ENCODE assay signal across 8 cellular contexts in the genomic region with DNA sequence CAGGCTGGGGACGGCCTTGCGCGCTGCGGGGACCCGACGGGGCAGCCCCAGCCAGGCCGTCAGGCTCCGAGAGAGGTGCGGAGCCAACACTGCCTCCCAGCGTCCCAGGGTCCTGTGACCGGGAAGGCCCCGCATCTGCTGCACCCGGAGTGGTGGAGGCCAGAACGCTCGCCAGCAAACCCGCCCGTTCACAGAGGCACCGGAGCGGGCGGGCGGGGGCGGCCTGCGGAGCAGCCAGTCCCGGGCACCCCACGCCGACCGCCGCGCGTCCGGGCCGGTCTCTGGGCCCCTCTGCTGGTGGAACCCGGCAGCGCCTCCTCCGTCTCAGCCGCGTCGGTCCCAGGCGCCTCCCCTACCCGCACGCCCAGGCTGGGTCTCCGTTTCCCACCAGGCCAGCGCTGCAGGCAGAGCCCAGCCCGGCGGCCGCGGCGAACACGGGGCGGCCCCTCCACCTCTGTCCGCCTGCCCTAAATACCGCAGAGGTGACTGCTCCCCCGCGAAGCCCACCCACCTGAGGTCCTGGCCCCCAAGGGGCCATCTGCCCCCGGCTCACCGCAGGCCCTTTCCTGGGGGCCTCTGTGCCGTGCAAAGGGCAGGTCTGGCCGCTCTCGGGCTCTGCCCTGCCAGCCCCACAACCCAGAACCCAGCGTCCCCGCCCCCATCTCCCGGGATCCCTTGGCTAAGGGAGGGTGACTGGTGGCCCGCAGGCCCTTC. TPM values are rescaled to one million over a fixed set of nuclear protein-coding genes. Genes with fewer than 3 reads are reported as not detected.
DNase-seq lines count a peak whose midpoint lies in the region; ATAC-seq and TF ChIP-seq lines count a peak whose summit lies in the region.

No MANE protein-coding gene starts in this region.

- peak; percentile 92 for ATAC-seq in left lung
- ATAC-seq in HG03045 (IDR thresholded peaks at IDR 0.05; ENCODE audit: unreplicated experiment) = no peak

- intact Hi-C loops in colonic mucosa (cut with DNase I) (loop anchor here (2.0 to 5.0 kb wide), 2 partner anchors 105 to 120 kb away; a partner anchor contains a TSS), left lung (cut with DNase I) (loop anchor here in 1 of 2 donors (10.0 kb wide), 1 partner anchor 102 kb away; a partner anchor contains a TSS)

- peak overlapping the region; percentile 34 for H3K4me3 ChIP-seq in colonic mucosa
- H3K4me3 ChIP-seq in left lung = peak overlapping the region; percentile 15 to 30

- no peaks in the 10 kb centered on the region for H3K36me3 ChIP-seq in colonic mucosa
- H3K36me3 ChIP-seq in left lung = no peaks in the 10 kb centered on the region

- H3K9me3 ChIP-seq in colonic mucosa = no peaks in the 10 kb centered on the region
- H3K9me3 ChIP-seq in left lung = no peaks in the 10 kb centered on the region

- H3K27me3 ChIP-seq in colonic mucosa = no peaks in the 10 kb centered on the region
- peaks cover 0 to 37% of the 10 kb centered on the region in 2 donors for H3K27me3 ChIP-seq in left lung

- TF ChIP-seq CTCF in LNCAP (IDR thresholded peaks at IDR 0.05) (peak; percentile 25; the same call in 1 of the 2 replicates), colonic mucosa (IDR thresholded peaks at IDR 0.05) (peak; percentile 81), left lung (IDR thresholded peaks at IDR 0.05) (peak; percentile 74 to 83)

- H3K27ac ChIP-seq in colonic mucosa (peak overlapping the region; percentile 23), left lung (peak overlapping the region in 1 of 2 donors; percentile 55)

- H3K4me1 ChIP-seq in colonic mucosa (peaks cover 21% of the 10 kb centered on the region), left lung (peaks cover 14 to 40% of the 10 kb centered on the region in 2 donors)

- peak overlapping the region; percentile 63 to 87 for H3K9ac ChIP-seq in colonic mucosa (ENCODE audit: low read depth in 2 of 2, low read length in 2 of 2)

- DNase-seq in ELF-1 (ENCODE audit: low read depth, low spot score) (peak; percentile 88), colonic mucosa (peak; percentile 76), left lung (peak in 1 of 2 donors; percentile 88), A172 (ENCODE audit: low spot score) (no peak)
- DNase-seq in activated CD4-positive, alpha-beta T cell treated with anti-CD3 and anti-CD28 coated beads for 48 hours = peak; percentile 81
- peak; percentile 71 for DNase-seq in stimulated activated CD4-positive, alpha-beta T cell treated with anti-CD3 and anti-CD28 coated beads, Interleukin-4, amount 100 ng/mL, for 1 hour

RNA-seq across cellular contexts. Expression of a gene that starts 15.9 kb away (rescaled TPM):
- total RNA-seq in colonic mucosa (10 to 100 TPM; 34.9 to 36.4 TPM), left lung (10 to 100 TPM; 13.7 to 21.8 TPM)
- 3.4 and 9.9 TPM in 2 replicates for total RNA-seq in A172 (2014; rRNA removed; shearing (Covaris generic))

RNA-seq across cellular contexts. Expression of a gene that starts 16.2 kb away (rescaled TPM):
- total RNA-seq in colonic mucosa (10 to 100 TPM; 27.5 to 29.3 TPM), left lung (1 to 10 TPM; 6.1 to 8.7 TPM)
- 1.7 and 3.3 TPM in 2 replicates for total RNA-seq in A172 (2014; rRNA removed; shearing (Covaris generic))

RNA-seq across cellular contexts. Expression of a gene that starts 34.1 kb away (rescaled TPM):
- 10 to 100 TPM; 48.3 to 72.0 TPM for total RNA-seq in colonic mucosa
- under 1 TPM in 1 of 2 donors, not detected in 1; 0.15 TPM for total RNA-seq in left lung
- total RNA-seq in A172 (2014; rRNA removed; shearing (Covaris generic)) = 0.83 and 0.98 TPM in 2 replicates

RNA-seq across cellular contexts. Expression of a gene that starts 52.1 kb away (rescaled TPM):
- total RNA-seq in colonic mucosa = 10 to 100 TPM; 33.7 to 47.8 TPM
- 10 to 100 TPM; 29.5 to 31.4 TPM for total RNA-seq in left lung
- total RNA-seq in A172 (2014; rRNA removed; shearing (Covaris generic)) = 45.1 and 46.4 TPM in 2 replicates

Comparison
In these comparisons a context has a peak if more than half of its experiments do, and no peak if none do; other contexts are left out.
1. CTCF ChIP-seq: peak in every context shown above with its lines; median percentile 81 in colonic mucosa; 78 in left lung; 25 in LNCAP.
2. RNA of a gene that starts 34.1 kb away (total RNA-seq): 48.3 to 72.0 TPM in colonic mucosa; 0.83 to 0.98 TPM in A172 and 0.15 TPM in left lung; every median in the first group is over 10 times any median in the second.